In the genomic region with DNA sequence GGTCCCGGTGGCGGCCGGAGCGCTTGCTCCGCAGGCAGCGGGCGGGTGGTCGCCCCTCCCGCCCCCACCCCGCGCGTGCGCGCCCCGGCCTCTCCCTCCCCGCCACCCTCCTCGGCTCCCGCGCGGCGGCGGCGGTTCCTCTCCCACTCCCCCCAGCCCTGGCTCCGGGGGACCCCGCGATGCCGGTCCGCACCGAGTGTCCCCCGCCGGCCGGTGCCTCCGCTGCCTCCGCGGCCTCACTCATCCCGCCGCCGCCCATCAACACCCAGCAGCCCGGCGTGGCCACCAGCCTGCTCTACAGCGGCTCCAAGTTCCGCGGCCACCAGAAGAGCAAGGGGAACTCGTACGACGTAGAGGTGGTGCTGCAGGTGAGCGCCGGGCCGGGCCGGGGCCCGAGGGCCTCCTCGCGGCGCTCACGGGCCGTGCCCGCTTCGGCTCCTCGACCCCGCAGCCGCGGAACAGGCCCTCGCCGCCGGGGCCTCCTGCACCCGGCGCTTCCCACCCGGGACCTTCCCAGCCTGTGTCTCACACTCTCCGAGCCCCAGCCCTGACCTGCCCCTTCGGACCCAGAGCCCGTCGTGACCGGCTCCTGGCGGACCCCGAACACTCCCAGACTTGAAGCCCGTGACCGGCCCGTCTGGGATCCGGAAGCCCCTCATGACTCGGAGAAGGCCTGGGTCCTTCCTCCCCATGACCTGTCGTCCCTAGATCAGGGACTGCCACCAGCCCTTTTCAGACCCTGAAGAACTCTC, we compare ENCODE assay signal across 8 cellular contexts. TPM values are rescaled to one million over a fixed set of nuclear protein-coding genes. Genes with fewer than 3 reads are reported as not detected.
A peak's percentile ranks its signal among the peaks of the same experiment; 100 is the strongest.
DNase-seq lines count a peak whose midpoint lies in the region; ATAC-seq and TF ChIP-seq lines count a peak whose summit lies in the region.

No MANE protein-coding gene starts in this region.

- WGBS in IMR-90 (ENCODE audit: extremely low coverage in 2 of 2, insufficient read length in 1 of 2), 2 experiments: 0% methylated on average over 46 of the region's 81 CpGs; no CpG with 5 or more reads in 1 of the 2 experiments
- 0 to 1% (median 1%) methylated on average over 13 to 81 of the region's 81 CpGs for WGBS in adrenal gland, 4 donors
- WGBS in iPS DF 6.9 (ENCODE audit: insufficient coverage, insufficient read length): no CpG with 5 or more reads among the region's 81 CpGs

- H3K27me3 ChIP-seq in IMR-90 (ENCODE audit: control insufficient read depth, insufficient read depth, low read length): no peaks in the 10 kb centered on the region
- H3K27me3 ChIP-seq in adrenal gland: no peaks in the 10 kb centered on the region
- no peaks in the 10 kb centered on the region for H3K27me3 ChIP-seq in iPS DF 6.9 (ENCODE audit: control insufficient read depth, insufficient read depth, low read length)
- H3K27me3 ChIP-seq in skeletal muscle satellite cell (ENCODE audit: control insufficient read depth, insufficient read depth, low read length): no peaks in the 10 kb centered on the region

- peak overlapping the region; percentile 66 for H3K4me3 ChIP-seq in IMR-90 (ENCODE audit: insufficient read depth, low read depth, low read length)
- peak overlapping the region; percentile 43 to 98 (median 56) for H3K4me3 ChIP-seq in adrenal gland
- peak overlapping the region; percentile 85 for H3K4me3 ChIP-seq in iPS DF 6.9 (ENCODE audit: low read length)
- H3K4me3 ChIP-seq in skeletal muscle satellite cell (ENCODE audit: low read length): peak overlapping the region; percentile 96

- peak overlapping the region; percentile 69 for H2AK5ac ChIP-seq in IMR-90 (ENCODE audit: low read depth, low read length)

- H3K4me1 ChIP-seq in IMR-90 (ENCODE audit: control insufficient read depth, insufficient read depth, low read length) (peaks cover 14% of the 10 kb centered on the region), adrenal gland (replicated peaks in 1 of 2) (peaks cover 27 to 58% of the 10 kb centered on the region in 2 donors), iPS DF 6.9 (ENCODE audit: control insufficient read depth, insufficient read depth, low read length) (peaks cover 2% of the 10 kb centered on the region; the same call in 1 of the 2 replicates), skeletal muscle satellite cell (ENCODE audit: control insufficient read depth, insufficient read depth, low read length) (peaks cover 30% of the 10 kb centered on the region)

- H3K56ac ChIP-seq in IMR-90 (ENCODE audit: extremely low read depth, insufficient read depth, low read length): peak overlapping the region; percentile 48

- DNase-seq in NCI-H1092 treated with DMSO at 0.1 percent for 48 hours (lab: John Stamatoyannopoulos, UW) (peak; percentile 12), NCI-H1092 (lab: John Stamatoyannopoulos, UW) (no peak), IMR-90 (no peak), adrenal gland (peak in 3 of 7 donors; percentile 44 to 49 (median 46)), iPS DF 6.9 (ENCODE audit: low read depth, low spot score) (no peak), DMS153 (lab: John Stamatoyannopoulos, UW) (no peak)

- peak overlapping the region; percentile 39; the same call in 1 of the 2 replicates for H2BK120ac ChIP-seq in IMR-90 (ENCODE audit: low read depth, low read length)

- peak overlapping the region; percentile 93 for H2AK9ac ChIP-seq in IMR-90 (replicated peaks; ENCODE audit: low read depth, low read length, poor library complexity)

- BruUV-seq in IMR-90 (replicated peaks; lab: Mats Ljungman, UMichigan): no TSS peak

- TF ChIP-seq POLR2A in IMR-90 (IDR thresholded peaks at IDR 0.05; ENCODE audit: low read depth, low read length) (no peak), adrenal gland (IDR thresholded peaks at IDR 0.05) (no peak)

- peak overlapping the region; percentile 49 for H3K23ac ChIP-seq in IMR-90 (ENCODE audit: low read depth, low read length)

- peak overlapping the region; percentile 33; the same call in 1 of the 2 replicates for H4K5ac ChIP-seq in IMR-90 (ENCODE audit: low read depth, low read length)

- POLR2A ChIA-PET in IMR-90 (lab: Charles Lee; ENCODE audit: unreplicated experiment): no interaction called here

- H3K9me1 ChIP-seq in IMR-90 (ENCODE audit: insufficient read depth, low read length): peaks cover 7% of the 10 kb centered on the region

- CTCF ChIA-PET in IMR-90 (lab: Yijun Ruan, JAX): no interaction called here

- peaks cover 42 to 60% of the 10 kb centered on the region in 2 experiments for H3K79me1 ChIP-seq in IMR-90 (ENCODE audit: low read depth in 1 of 2, low read length in 2 of 2)

- H2BK20ac ChIP-seq in IMR-90 (ENCODE audit: low read depth, low read length): no peak overlapping the region

- dilution Hi-C loops in IMR-90 (cut with HindIII; ENCODE audit: low sequenced_read_pairs, unreplicated experiment): no loop called here

- H3K14ac ChIP-seq in IMR-90 (replicated peaks; ENCODE audit: low read depth, low read length): peak overlapping the region; percentile 50

- TF ChIP-seq CTCF in IMR-90 (conservative IDR thresholded peaks at IDR 0.05; ENCODE audit: low read depth, low read length) (no peak), adrenal gland (IDR thresholded peaks at IDR 0.05) (no peak)

- H3K36me3 ChIP-seq in IMR-90 (ENCODE audit: control insufficient read depth, insufficient read depth, low read length): no peaks in the 10 kb centered on the region
- H3K36me3 ChIP-seq in adrenal gland (replicated peaks in 1 of 2): no peaks in the 10 kb centered on the region
- no peaks in the 10 kb centered on the region; the same call in 1 of the 2 replicates for H3K36me3 ChIP-seq in iPS DF 6.9 (ENCODE audit: control insufficient read depth, insufficient read depth, low read length)
- no peaks in the 10 kb centered on the region for H3K36me3 ChIP-seq in skeletal muscle satellite cell (ENCODE audit: insufficient read depth, low read length)

- H2BK15ac ChIP-seq in IMR-90 (ENCODE audit: low read depth, low read length): no peak overlapping the region

- intact Hi-C loops in IMR-90 (cut with micrococcal nuclease): loop anchor here (10.0 kb wide), 1 partner anchor 685 kb away; no protein-coding TSS in a partner anchor
- intact Hi-C loops in adrenal gland (cut with DNase I): loop anchor here (5.0 to 10.0 kb wide), 5 partner anchors 55 to 357 kb away; a partner anchor contains a TSS

- no peak overlapping the region for H4K91ac ChIP-seq in IMR-90 (ENCODE audit: insufficient read depth, low read depth, low read length)

- H4K8ac ChIP-seq in IMR-90 (ENCODE audit: low read depth in 2 of 2, low read length in 2 of 2): peak overlapping the region in 1 of 2 experiments; percentile 66; a peak in 3 of 4 replicates

- peak overlapping the region; percentile 59 for H3K27ac ChIP-seq in IMR-90 (ENCODE audit: insufficient read depth, low read length)
- peak overlapping the region in 3 of 5 donors; percentile 55 to 82 (median 72) for H3K27ac ChIP-seq in adrenal gland
- no peak overlapping the region for H3K27ac ChIP-seq in iPS DF 6.9 (ENCODE audit: low read length)

- H3K4me2 ChIP-seq in IMR-90 (ENCODE audit: low read depth, low read length) (peak overlapping the region; percentile 99), skeletal muscle satellite cell (ENCODE audit: low read length) (peak overlapping the region; percentile 90)

- in situ Hi-C loops in IMR-90 (cut with MboI; ENCODE audit: low sequenced_read_pairs): loop anchor here (10.0 kb wide), 1 partner anchor 355 kb away; a partner anchor contains a TSS

- peak; percentile 2 for ATAC-seq in GM21576 (IDR thresholded peaks at IDR 0.05; ENCODE audit: unreplicated experiment)
- peak; percentile 38 for ATAC-seq in IMR-90 (ENCODE audit: low read depth)

- no peak for TF ChIP-seq RAD21 in IMR-90 (IDR thresholded peaks at IDR 0.05; ENCODE audit: low read length)

- H3K4ac ChIP-seq in IMR-90 (ENCODE audit: low read depth, low read length): peak overlapping the region; percentile 61

- H3K18ac ChIP-seq in IMR-90 (ENCODE audit: low read depth, low read length): peak overlapping the region; percentile 33; the same call in 1 of the 2 replicates

- peak overlapping the region; percentile 72 for H2BK5ac ChIP-seq in IMR-90 (ENCODE audit: low read depth, low read length, poor library complexity, severe bottlenecking)

- H2AFZ ChIP-seq in IMR-90 (replicated peaks; ENCODE audit: low read length, poor library complexity): peak overlapping the region; percentile 98

- peak overlapping the region; percentile 61 for H3K9ac ChIP-seq in IMR-90 (ENCODE audit: low read depth, low read length)
- H3K9ac ChIP-seq in skeletal muscle satellite cell (ENCODE audit: low read depth, low read length): peak overlapping the region; percentile 87

- H3K9me3 ChIP-seq in IMR-90 (ENCODE audit: control insufficient read depth, insufficient read depth, low read length): no peaks in the 10 kb centered on the region
- no peaks in the 10 kb centered on the region for H3K9me3 ChIP-seq in adrenal gland (replicated peaks in 1 of 3)
- H3K9me3 ChIP-seq in iPS DF 6.9 (ENCODE audit: control insufficient read depth, insufficient read depth, low read length): no peaks in the 10 kb centered on the region
- H3K9me3 ChIP-seq in skeletal muscle satellite cell (replicated peaks; ENCODE audit: low read length): no peaks in the 10 kb centered on the region

- H4K20me1 ChIP-seq in IMR-90 (ENCODE audit: insufficient read depth, low read length): peaks cover 11% of the 10 kb centered on the region; the same call in 1 of the 2 replicates

RNA-seq across cellular contexts. Expression of a gene that starts 0.5 kb away (rescaled TPM):
- total RNA-seq in IMR-90 (2012; rRNA removed) (3.9 and 5.0 TPM in 2 replicates), adrenal gland (10 to 100 TPM in 5 of 8 donors, 1 to 10 TPM in 3; 6.3 to 16.7 (median 11.7) TPM)
- polyA plus RNA-seq in IMR-90 (2012; rRNA removed) (4.2 and 5.6 TPM in 2 replicates), adrenal gland (10 to 100 TPM in 1 of 3 donors, 1 to 10 TPM in 2; 4.2 to 10.5 (median 4.3) TPM)
- polyA plus RNA-seq in IMR-90 (2012; cell fraction: cytosol; rRNA removed): 3.1 and 3.3 TPM in 2 replicates
- 2.6 and 5.1 TPM in 2 replicates for polyA plus RNA-seq in IMR-90 (2012; cell fraction: nucleus; rRNA removed; ENCODE audit: low replicate concordance)
- total RNA-seq in skeletal muscle satellite cell (2012; rRNA removed): 7.0 and 7.1 TPM in 2 replicates

RNA-seq across cellular contexts. Expression of a gene that starts 0.7 kb away (rescaled TPM):
- total RNA-seq in IMR-90 (2012; rRNA removed) (14.2 and 27.6 TPM in 2 replicates), adrenal gland (10 to 100 TPM; 32.5 to 68.6 (median 40.7) TPM)
- polyA plus RNA-seq in IMR-90 (2012; rRNA removed) (19.5 and 21.9 TPM in 2 replicates), adrenal gland (10 to 100 TPM; 48.9 to 57.8 (median 51.2) TPM)
- polyA plus RNA-seq in IMR-90 (2012; cell fraction: cytosol; rRNA removed): 28.8 and 54.4 TPM in 2 replicates
- polyA plus RNA-seq in IMR-90 (2012; cell fraction: nucleus; rRNA removed; ENCODE audit: low replicate concordance): 31.6 and 48.8 TPM in 2 replicates
- total RNA-seq in skeletal muscle satellite cell (2012; rRNA removed): 14.2 and 18.3 TPM in 2 replicates

RNA-seq across cellular contexts. Expression of a gene that starts 48.0 kb away (rescaled TPM):
- total RNA-seq in IMR-90 (2012; rRNA removed) (35.6 and 43.6 TPM in 2 replicates), adrenal gland (10 to 100 TPM; 34.9 to 81.4 (median 43.5) TPM)
- polyA plus RNA-seq in IMR-90 (2012; rRNA removed) (41.3 and 45.1 TPM in 2 replicates), adrenal gland (10 to 100 TPM; 17.1 to 97.1 (median 69.0) TPM)
- 28.2 and 37.1 TPM in 2 replicates for polyA plus RNA-seq in IMR-90 (2012; cell fraction: cytosol; rRNA removed)
- polyA plus RNA-seq in IMR-90 (2012; cell fraction: nucleus; rRNA removed; ENCODE audit: low replicate concordance): 83.0 and 131 TPM in 2 replicates
- total RNA-seq in skeletal muscle satellite cell (2012; rRNA removed): 37.6 and 46.4 TPM in 2 replicates
